In genomic region chr1:28122183-28122582, GRCh38 we compare ENCODE assay signal across 23 cellular contexts. TPM values are rescaled to one million over a fixed set of nuclear protein-coding genes. Genes with fewer than 3 reads are reported as not detected.
DNase-seq lines count a peak whose midpoint lies in the region; ATAC-seq and TF ChIP-seq lines count a peak whose summit lies in the region.
"Had no signal": no experiment of that assay in that cellular context is flagged by ENCODE, and none has a peak within 500 bp of the region (broad histone marks: within the 10 kb centered on the region; RNA-seq: fewer than 3 reads in every experiment).

No MANE protein-coding gene starts in this region.

- H3K9me3 ChIP-seq in body of pancreas, result no peaks in the 10 kb centered on the region
- H3K9me3 ChIP-seq: psoas muscle, thoracic aorta had no signal

- no peaks in the 10 kb centered on the region for H3K27me3 ChIP-seq in body of pancreas

- no peak overlapping the region for H3K4me3 ChIP-seq in body of pancreas
- H3K4me3 ChIP-seq: GM12878, GM23338, psoas muscle, skin epidermis, thoracic aorta had no signal

- no peak for TF ChIP-seq POLR2A in body of pancreas (IDR thresholded peaks at IDR 0.05)

- intact Hi-C loops in body of pancreas (cut with DNase I), result no loop called here

- DNase-seq in AG20443 (ENCODE audit: low spot score), result peak; percentile 41
- peak; percentile 11 for DNase-seq in HT1080 (ENCODE audit: low read depth)
- DNase-seq in astrocyte of the hippocampus (ENCODE audit: low read depth, low spot score), result peak; percentile 84
- peak; percentile 65 for DNase-seq in kidney tubule cell (ENCODE audit: low spot score)
- DNase-seq in body of pancreas, result no peak
- no peak for DNase-seq in T-helper 2 cell
- no peak for DNase-seq in SHP77 (lab: John Stamatoyannopoulos, UW)
- DNase-seq in midbrain (lab: John Stamatoyannopoulos, UW), result no peak
- DNase-seq: activated CD4-positive, alpha-beta T cell treated with anti-CD3 and anti-CD28 coated beads, Interleukin-2, amount 10 ng/mL, durations not matched to agents 24 days and 14 days; CD4-positive, CD25-positive, alpha-beta regulatory T cell; Kasumi-1; left colon; NCI-H1105 treated with DMSO at 0.1 percent for 48 hours; psoas muscle; stimulated activated CD4-positive, alpha-beta T cell treated with anti-CD3 and anti-CD28 coated beads, Interleukin-2, amount 100 ng/mL, for 24 hours; stimulated activated naive B cell treated with anti-CD40 and anti-IgM and Interleukin-4, amounts not matched to agents 10 μg/mL and 1 μg/mL and 100 μg/mL, for 72 hours had no signal

- 72 to 77% methylated on average over 3 of the region's 3 CpGs for WGBS in body of pancreas, 2 donors

- H3K4me1 ChIP-seq in body of pancreas, result no peaks in the 10 kb centered on the region
- H3K4me1 ChIP-seq: psoas muscle had no signal

- H3K36me3 ChIP-seq in body of pancreas (replicated peaks in 1 of 2; ENCODE audit: insufficient read depth in 1 of 2, low read depth in 2 of 2), result no peaks in the 10 kb centered on the region
- H3K36me3 ChIP-seq: thoracic aorta had no signal

- no peak for ATAC-seq in body of pancreas
- ATAC-seq: activated T-helper 17 cell treated with anti-CD3 and anti-CD28 coated beads, Interleukin-2, amount 50 U/mL, for 72 hours; GM12878; GM23338; left colon; psoas muscle; stimulated activated naive B cell treated with anti-CD40 and anti-IgM and Interleukin-4, amounts not matched to agents 10 μg/mL and 1 μg/mL and 100 μg/mL, for 72 hours had no signal

- no peak overlapping the region for H3K27ac ChIP-seq in body of pancreas
- H3K27ac ChIP-seq: thoracic aorta had no signal

- TF ChIP-seq CTCF in body of pancreas (IDR thresholded peaks at IDR 0.05), result no peak

RNA-seq across cellular contexts. Expression of gene EYA3, which starts 33.8 kb away (rescaled TPM):
- total RNA-seq in HT1080 (2014; rRNA removed; shearing (Covaris generic)), result 18.0 and 19.5 TPM in 2 replicates
- 17.9 and 19.7 TPM in 2 replicates for polyA plus RNA-seq in HT1080 (2015; cell fraction: cytosol; rRNA removed)
- polyA plus RNA-seq in HT1080 (2015; cell fraction: nucleus; rRNA removed), result 39.1 and 40.2 TPM in 2 replicates
- 10 to 100 TPM in 1 of 2 donors, 1 to 10 TPM in 1; 7.8 to 15.5 TPM for total RNA-seq in body of pancreas

RNA-seq across cellular contexts. Expression of gene PTAFR, which starts 54.3 kb away (rescaled TPM):
- total RNA-seq in HT1080 (2014; rRNA removed; shearing (Covaris generic)), result 0.26 TPM in 1 of 2 replicates, not detected in the other
- 0.09 and 0.33 TPM in 2 replicates for polyA plus RNA-seq in HT1080 (2015; cell fraction: cytosol; rRNA removed)
- 0.02 and 0.05 TPM in 2 replicates for polyA plus RNA-seq in HT1080 (2015; cell fraction: nucleus; rRNA removed)
- total RNA-seq in body of pancreas, result 1 to 10 TPM; 2.3 to 3.6 TPM
- total RNA-seq: glomerular endothelial cell, NCI-H460 had no signal

Comparison
In these comparisons a context has a peak if more than half of its experiments do, and no peak if none do; other contexts are left out.
1. DNase-seq: peak in AG20443 (single experiment), HT1080 (single experiment), astrocyte of the hippocampus (single experiment) and kidney tubule cell (single experiment); none in body of pancreas (0 of 4), T-helper 2 cell (0 of 5), SHP77 (0 of 2) and midbrain (single experiment).